1 cellular context compared by ENCODE assay signal in the genomic region with DNA sequence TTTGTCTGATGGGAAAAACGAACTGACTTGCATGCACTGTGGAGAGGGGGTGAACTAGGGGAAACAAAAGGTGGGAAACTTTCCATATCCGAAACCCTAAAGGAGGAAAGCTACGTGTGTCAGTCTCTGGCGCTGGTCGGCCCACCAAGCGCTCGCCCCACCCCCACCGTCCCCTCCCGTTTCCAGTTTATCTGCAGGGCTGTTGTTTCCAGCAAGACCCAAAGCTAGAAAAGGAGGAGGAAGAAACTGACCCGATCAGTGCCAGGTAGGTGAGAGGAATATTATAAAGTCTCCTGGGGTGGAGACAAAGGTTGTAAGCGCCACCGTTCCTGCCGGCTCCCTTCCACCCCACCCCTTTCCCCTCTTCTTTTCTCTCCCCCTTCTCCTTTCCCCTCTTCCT.
TF ChIP-seq lines count a peak whose summit lies in the region.

No MANE protein-coding gene starts in this region.

TF ChIP-seq in HepG2, 621 proteins besides CTCF, POLR2A, EP300 and RAD21:
- no peak for TF ChIP-seq KAT7 (CRISPR knock-in tag; IDR thresholded peaks at IDR 0.05; ENCODE audit: borderline replicate concordance)
- TF ChIP-seq ZZZ3 (CRISPR knock-in tag; IDR thresholded peaks at IDR 0.05; ENCODE audit: borderline replicate concordance): no peak
- no peak for TF ChIP-seq ZNF569 (CRISPR knock-in tag; IDR thresholded peaks at IDR 0.05; ENCODE audit: borderline replicate concordance)
- TF ChIP-seq ZNF577 (CRISPR knock-in tag; IDR thresholded peaks at IDR 0.05; ENCODE audit: borderline replicate concordance, low read depth): no peak
- no peak for TF ChIP-seq ZNF644 (CRISPR knock-in tag; IDR thresholded peaks at IDR 0.05; ENCODE audit: low read depth)
- no peak for TF ChIP-seq U2AF2 (IDR thresholded peaks at IDR 0.05; ENCODE audit: low read depth, low read length)
- TF ChIP-seq RFX3 (CRISPR knock-in tag; IDR thresholded peaks at IDR 0.05): no peak
- TF ChIP-seq, protein P1, sequence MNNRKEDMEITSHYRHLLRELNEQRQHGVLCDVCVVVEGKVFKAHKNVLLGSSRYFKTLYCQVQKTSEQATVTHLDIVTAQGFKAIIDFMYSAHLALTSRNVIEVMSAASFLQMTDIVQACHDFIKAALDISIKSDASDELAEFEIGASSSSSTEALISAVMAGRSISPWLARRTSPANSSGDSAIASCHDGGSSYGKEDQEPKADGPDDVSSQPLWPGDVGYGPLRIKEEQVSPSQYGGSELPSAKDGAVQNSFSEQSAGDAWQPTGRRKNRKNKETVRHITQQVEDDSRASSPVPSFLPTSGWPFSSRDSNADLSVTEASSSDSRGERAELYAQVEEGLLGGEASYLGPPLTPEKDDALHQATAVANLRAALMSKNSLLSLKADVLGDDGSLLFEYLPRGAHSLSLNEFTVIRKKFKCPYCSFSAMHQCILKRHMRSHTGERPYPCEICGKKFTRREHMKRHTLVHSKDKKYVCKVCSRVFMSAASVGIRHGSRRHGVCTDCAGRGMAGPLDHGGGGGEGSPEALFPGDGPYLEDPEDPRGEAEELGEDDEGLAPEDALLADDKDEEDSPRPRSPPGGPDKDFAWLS (CRISPR knock-in tag; IDR thresholded peaks at IDR 0.05; ENCODE audit: borderline replicate concordance): no peak
- no peak for TF ChIP-seq DNMT1 (CRISPR knock-in tag; IDR thresholded peaks at IDR 0.05)
- no peak for TF ChIP-seq CBX2 (IDR thresholded peaks at IDR 0.05; ENCODE audit: low read depth, low read length)
- TF ChIP-seq CBX2 (CRISPR knock-in tag; IDR thresholded peaks at IDR 0.05; ENCODE audit: low read depth): no peak
- TF ChIP-seq CC2D1A (CRISPR knock-in tag; IDR thresholded peaks at IDR 0.05): no peak
- TF ChIP-seq, protein P2, sequence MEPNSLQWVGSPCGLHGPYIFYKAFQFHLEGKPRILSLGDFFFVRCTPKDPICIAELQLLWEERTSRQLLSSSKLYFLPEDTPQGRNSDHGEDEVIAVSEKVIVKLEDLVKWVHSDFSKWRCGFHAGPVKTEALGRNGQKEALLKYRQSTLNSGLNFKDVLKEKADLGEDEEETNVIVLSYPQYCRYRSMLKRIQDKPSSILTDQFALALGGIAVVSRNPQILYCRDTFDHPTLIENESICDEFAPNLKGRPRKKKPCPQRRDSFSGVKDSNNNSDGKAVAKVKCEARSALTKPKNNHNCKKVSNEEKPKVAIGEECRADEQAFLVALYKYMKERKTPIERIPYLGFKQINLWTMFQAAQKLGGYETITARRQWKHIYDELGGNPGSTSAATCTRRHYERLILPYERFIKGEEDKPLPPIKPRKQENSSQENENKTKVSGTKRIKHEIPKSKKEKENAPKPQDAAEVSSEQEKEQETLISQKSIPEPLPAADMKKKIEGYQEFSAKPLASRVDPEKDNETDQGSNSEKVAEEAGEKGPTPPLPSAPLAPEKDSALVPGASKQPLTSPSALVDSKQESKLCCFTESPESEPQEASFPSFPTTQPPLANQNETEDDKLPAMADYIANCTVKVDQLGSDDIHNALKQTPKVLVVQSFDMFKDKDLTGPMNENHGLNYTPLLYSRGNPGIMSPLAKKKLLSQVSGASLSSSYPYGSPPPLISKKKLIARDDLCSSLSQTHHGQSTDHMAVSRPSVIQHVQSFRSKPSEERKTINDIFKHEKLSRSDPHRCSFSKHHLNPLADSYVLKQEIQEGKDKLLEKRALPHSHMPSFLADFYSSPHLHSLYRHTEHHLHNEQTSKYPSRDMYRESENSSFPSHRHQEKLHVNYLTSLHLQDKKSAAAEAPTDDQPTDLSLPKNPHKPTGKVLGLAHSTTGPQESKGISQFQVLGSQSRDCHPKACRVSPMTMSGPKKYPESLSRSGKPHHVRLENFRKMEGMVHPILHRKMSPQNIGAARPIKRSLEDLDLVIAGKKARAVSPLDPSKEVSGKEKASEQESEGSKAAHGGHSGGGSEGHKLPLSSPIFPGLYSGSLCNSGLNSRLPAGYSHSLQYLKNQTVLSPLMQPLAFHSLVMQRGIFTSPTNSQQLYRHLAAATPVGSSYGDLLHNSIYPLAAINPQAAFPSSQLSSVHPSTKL (CRISPR knock-in tag; IDR thresholded peaks at IDR 0.05): no peak
- no peak for TF ChIP-seq ZSCAN30 (CRISPR knock-in tag; IDR thresholded peaks at IDR 0.05)
- TF ChIP-seq, protein P3, sequence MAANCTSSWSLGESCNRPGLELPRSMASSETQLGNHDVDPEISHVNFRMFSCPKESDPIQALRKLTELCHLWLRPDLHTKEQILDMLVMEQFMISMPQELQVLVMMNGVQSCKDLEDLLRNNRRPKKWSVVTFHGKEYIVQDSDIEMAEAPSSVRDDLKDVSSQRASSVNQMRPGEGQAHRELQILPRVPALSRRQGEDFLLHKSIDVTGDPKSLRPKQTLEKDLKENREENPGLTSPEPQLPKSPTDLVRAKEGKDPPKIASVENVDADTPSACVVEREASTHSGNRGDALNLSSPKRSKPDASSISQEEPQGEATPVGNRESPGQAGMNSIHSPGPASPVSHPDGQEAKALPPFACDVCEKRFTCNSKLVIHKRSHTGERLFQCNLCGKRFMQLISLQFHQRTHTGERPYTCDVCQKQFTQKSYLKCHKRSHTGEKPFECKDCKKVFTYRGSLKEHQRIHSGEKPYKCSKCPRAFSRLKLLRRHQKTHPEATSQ (CRISPR knock-in tag; IDR thresholded peaks at IDR 0.05; ENCODE audit: borderline replicate concordance): no peak
- TF ChIP-seq, protein P4, sequence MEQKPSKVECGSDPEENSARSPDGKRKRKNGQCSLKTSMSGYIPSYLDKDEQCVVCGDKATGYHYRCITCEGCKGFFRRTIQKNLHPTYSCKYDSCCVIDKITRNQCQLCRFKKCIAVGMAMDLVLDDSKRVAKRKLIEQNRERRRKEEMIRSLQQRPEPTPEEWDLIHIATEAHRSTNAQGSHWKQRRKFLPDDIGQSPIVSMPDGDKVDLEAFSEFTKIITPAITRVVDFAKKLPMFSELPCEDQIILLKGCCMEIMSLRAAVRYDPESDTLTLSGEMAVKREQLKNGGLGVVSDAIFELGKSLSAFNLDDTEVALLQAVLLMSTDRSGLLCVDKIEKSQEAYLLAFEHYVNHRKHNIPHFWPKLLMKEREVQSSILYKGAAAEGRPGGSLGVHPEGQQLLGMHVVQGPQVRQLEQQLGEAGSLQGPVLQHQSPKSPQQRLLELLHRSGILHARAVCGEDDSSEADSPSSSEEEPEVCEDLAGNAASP (CRISPR knock-in tag; IDR thresholded peaks at IDR 0.05; ENCODE audit: borderline replicate concordance): no peak
- TF ChIP-seq BRCA1 (CRISPR knock-in tag; IDR thresholded peaks at IDR 0.05): no peak
- TF ChIP-seq, protein P5, sequence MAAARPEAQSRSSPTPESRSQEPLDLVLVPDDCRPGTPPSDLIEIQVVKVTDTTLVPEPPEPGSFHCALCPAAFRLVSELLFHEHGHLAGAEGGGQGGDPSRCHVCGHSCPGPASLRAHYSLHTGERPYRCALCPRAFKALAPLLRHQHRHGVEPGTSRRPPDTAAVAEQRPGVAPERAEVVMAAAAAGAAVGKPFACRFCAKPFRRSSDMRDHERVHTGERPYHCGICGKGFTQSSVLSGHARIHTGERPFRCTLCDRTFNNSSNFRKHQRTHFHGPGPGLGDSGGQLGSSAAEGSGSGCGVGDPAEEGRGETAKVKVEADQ (CRISPR knock-in tag; IDR thresholded peaks at IDR 0.05; ENCODE audit: borderline replicate concordance): no peak
